Comparison of ENCODE assay signal across 9 cellular contexts in the genomic region with DNA sequence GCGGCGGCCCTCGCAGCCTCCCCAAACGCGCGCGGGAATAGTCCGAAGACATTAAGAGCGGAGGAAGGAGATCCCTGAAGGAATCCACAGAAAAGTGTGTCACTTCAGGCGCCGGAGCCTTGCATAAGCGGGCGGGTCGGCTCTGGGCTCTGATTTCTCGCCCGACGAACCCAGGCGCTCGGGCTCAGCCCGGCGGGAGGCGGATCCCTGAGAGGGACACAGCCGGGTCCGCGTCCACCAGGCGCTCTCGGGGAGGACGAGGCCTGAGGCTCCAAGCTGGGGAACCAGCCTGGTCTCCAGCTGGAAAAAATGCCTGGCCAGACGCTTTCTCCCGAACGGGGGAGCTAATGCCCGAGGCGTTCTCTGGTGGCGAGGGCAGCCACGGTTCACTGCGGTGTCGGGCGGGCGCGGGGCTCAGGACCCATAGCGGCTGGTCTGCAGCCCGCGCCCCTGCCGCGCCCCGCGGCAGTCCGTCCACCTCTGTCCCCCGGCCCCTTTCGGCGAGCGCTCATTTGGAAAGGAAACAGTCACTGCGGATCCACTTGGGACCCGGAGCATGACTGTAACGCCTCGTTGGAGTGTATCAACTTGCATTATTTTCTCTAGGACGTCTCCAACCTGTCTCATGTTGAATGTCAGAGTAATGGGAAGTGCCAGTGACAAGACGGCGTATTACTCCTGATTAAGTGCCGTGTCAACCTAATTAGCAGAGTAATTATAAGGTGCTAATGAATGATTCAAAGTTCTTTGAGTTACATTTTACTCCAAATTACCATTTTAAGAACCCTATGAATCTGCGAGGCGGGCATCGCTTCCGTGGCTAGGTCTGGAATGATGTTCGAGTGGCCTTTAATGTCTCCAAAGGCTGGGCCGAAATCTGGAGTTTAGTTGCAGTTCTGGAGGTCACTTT. TPM values are rescaled to one million over a fixed set of nuclear protein-coding genes. Genes with fewer than 3 reads are reported as not detected.
DNase-seq lines count a peak whose midpoint lies in the region; ATAC-seq and TF ChIP-seq lines count a peak whose summit lies in the region.
"Had no signal": no experiment of that assay in that cellular context is flagged by ENCODE, and none has a peak within 500 bp of the region (broad histone marks: within the 10 kb centered on the region; RNA-seq: fewer than 3 reads in every experiment).

No MANE protein-coding gene starts in this region.

- no peak overlapping the region for H3K27ac ChIP-seq in CD4-positive, alpha-beta memory T cell (ENCODE audit: low read depth, low read length)
- H3K27ac ChIP-seq in osteoblast (ENCODE audit: low read depth, low read length) = no peak overlapping the region

- peaks cover 15 to 45% (median 21%) of the 10 kb centered on the region in 4 donors for H3K4me1 Mint-ChIP-seq in CD4-positive, alpha-beta memory T cell
- peaks cover 17 to 25% of the 10 kb centered on the region in 2 donors for H3K4me1 Mint-ChIP-seq in effector memory CD8-positive, alpha-beta T cell (ENCODE audit: low read depth in 2 of 2)

- H3K27me3 ChIP-seq in CD4-positive, alpha-beta memory T cell (ENCODE audit: insufficient read depth, low read length) = peaks cover 72% of the 10 kb centered on the region
- peaks cover 93% of the 10 kb centered on the region for H3K27me3 ChIP-seq in osteoblast (ENCODE audit: insufficient read depth, low read length)

- peak overlapping the region; percentile 47 to 80 (median 62) for H3K4me3 Mint-ChIP-seq in CD4-positive, alpha-beta memory T cell
- H3K4me3 Mint-ChIP-seq in effector memory CD8-positive, alpha-beta T cell = peak overlapping the region; percentile 65 to 71

- H4K20me1 ChIP-seq in osteoblast (ENCODE audit: insufficient read depth, low read length) = no peaks in the 10 kb centered on the region

- H3K27me3 Mint-ChIP-seq in CD4-positive, alpha-beta memory T cell = peaks cover 70 to 73% of the 10 kb centered on the region in 2 donors
- peaks cover 88 to 100% of the 10 kb centered on the region in 2 donors for H3K27me3 Mint-ChIP-seq in effector memory CD8-positive, alpha-beta T cell

- H3K36me3 Mint-ChIP-seq in CD4-positive, alpha-beta memory T cell = peaks cover 3 to 10% of the 10 kb centered on the region in 2 donors
- H3K36me3 Mint-ChIP-seq in effector memory CD8-positive, alpha-beta T cell (ENCODE audit: insufficient read depth) = peaks cover 39% of the 10 kb centered on the region

- ATAC-seq in effector memory CD8-positive, alpha-beta T cell (replicated peaks) = no peak
- ATAC-seq in HG03108 (IDR thresholded peaks at IDR 0.05; ENCODE audit: unreplicated experiment) = no peak

- H3K79me2 ChIP-seq in osteoblast (ENCODE audit: insufficient read depth, low read length) = no peaks in the 10 kb centered on the region

- no peak for DNase-seq in CD4-positive, alpha-beta memory T cell
- DNase-seq in M059J (ENCODE audit: low read depth) = peak; percentile 9
- no peak for DNase-seq in effector memory CD8-positive, alpha-beta T cell
- DNase-seq in osteoblast (ENCODE audit: insufficient read length, low spot score, missing footprints) = peak; percentile 78
- no peak for DNase-seq in NCI-H1436 treated with DMSO at 0.1 percent for 48 hours (lab: John Stamatoyannopoulos, UW)
- DNase-seq in RPMI8226 = no peak
- no peak for DNase-seq in COLO829 (ENCODE audit: low spot score)
- DNase-seq: Karpas-422 had no signal

- H3K4me3 ChIP-seq in CD4-positive, alpha-beta memory T cell (ENCODE audit: low read length in 2 of 2) = peak overlapping the region in 1 of 2 donors; percentile 11
- peak overlapping the region; percentile 56 for H3K4me3 ChIP-seq in osteoblast (ENCODE audit: insufficient read depth, low read length)

- peaks cover 2 to 60% (median 42%) of the 10 kb centered on the region in 8 donors for H3K9me3 Mint-ChIP-seq in CD4-positive, alpha-beta memory T cell
- H3K9me3 Mint-ChIP-seq in effector memory CD8-positive, alpha-beta T cell = no peaks in the 10 kb centered on the region

- intact Hi-C loops in CD4-positive, alpha-beta memory T cell (cut with micrococcal nuclease) = no loop called here

- H3K27ac Mint-ChIP-seq in CD4-positive, alpha-beta memory T cell = peak overlapping the region in 6 of 7 donors; percentile 31 to 92 (median 58)
- H3K27ac Mint-ChIP-seq in effector memory CD8-positive, alpha-beta T cell = peak overlapping the region in 1 of 2 donors; percentile 79

- POLR2A ChIA-PET in CD4-positive, alpha-beta memory T cell (lab: Charles Lee; ENCODE audit: partially characterized antibody) = interaction anchor here (0.7 to 1.0 kb wide), 2 partner anchors 12 kb away, joined by 3 to 4 read pairs; no protein-coding TSS in a partner anchor

- H3K4me1 ChIP-seq in CD4-positive, alpha-beta memory T cell (ENCODE audit: insufficient read depth, low read length) = peaks cover 13% of the 10 kb centered on the region
- peaks cover 4% of the 10 kb centered on the region for H3K4me1 ChIP-seq in osteoblast (ENCODE audit: insufficient read depth, low read length)

- H3K36me3 ChIP-seq in CD4-positive, alpha-beta memory T cell (ENCODE audit: insufficient read depth, low read length) = no peaks in the 10 kb centered on the region
- no peaks in the 10 kb centered on the region for H3K36me3 ChIP-seq in osteoblast (ENCODE audit: insufficient read depth, low read length)

- peak overlapping the region; percentile 11 for H3K4me2 ChIP-seq in osteoblast (ENCODE audit: insufficient read depth, low read length)

- peak overlapping the region; percentile 47 for H2AFZ ChIP-seq in osteoblast (ENCODE audit: low read length)

- CTCF ChIA-PET in CD4-positive, alpha-beta memory T cell (lab: Charles Lee; ENCODE audit: partially characterized antibody) = interaction anchor here (1.1 to 1.6 kb wide), 3 partner anchors 10 to 246 kb away, joined by 3 to 5 read pairs (median 5); no protein-coding TSS in a partner anchor

- no peaks in the 10 kb centered on the region for H3K9me3 ChIP-seq in CD4-positive, alpha-beta memory T cell (ENCODE audit: control insufficient read depth in 1 of 2, low read length in 2 of 2)
- no peaks in the 10 kb centered on the region for H3K9me3 ChIP-seq in osteoblast (ENCODE audit: low read depth, low read length)

- TF ChIP-seq CTCF in osteoblast (IDR thresholded peaks at IDR 0.05; ENCODE audit: extremely low read depth, low read depth, low read length) = no peak

RNA-seq across cellular contexts. Expression of a gene that starts 1.6 kb away (rescaled TPM):
- total RNA-seq in CD4-positive, alpha-beta memory T cell = not detected
- polyA plus RNA-seq in CD4-positive, alpha-beta memory T cell = not detected
- total RNA-seq in M059J (2014; rRNA removed; shearing (Covaris generic)) = not detected in 2 replicates
- total RNA-seq in osteoblast = not detected in 2 replicates

Comparison
In these comparisons a context has a peak if more than half of its experiments do, and no peak if none do; other contexts are left out.
1. DNase-seq: peak in M059J (single experiment) and osteoblast (single experiment); none in CD4-positive, alpha-beta memory T cell (0 of 5), effector memory CD8-positive, alpha-beta T cell (0 of 3), NCI-H1436 treated with DMSO at 0.1 percent for 48 hours (single experiment), RPMI8226 (single experiment) and COLO829 (single experiment).